In the genomic region with DNA sequence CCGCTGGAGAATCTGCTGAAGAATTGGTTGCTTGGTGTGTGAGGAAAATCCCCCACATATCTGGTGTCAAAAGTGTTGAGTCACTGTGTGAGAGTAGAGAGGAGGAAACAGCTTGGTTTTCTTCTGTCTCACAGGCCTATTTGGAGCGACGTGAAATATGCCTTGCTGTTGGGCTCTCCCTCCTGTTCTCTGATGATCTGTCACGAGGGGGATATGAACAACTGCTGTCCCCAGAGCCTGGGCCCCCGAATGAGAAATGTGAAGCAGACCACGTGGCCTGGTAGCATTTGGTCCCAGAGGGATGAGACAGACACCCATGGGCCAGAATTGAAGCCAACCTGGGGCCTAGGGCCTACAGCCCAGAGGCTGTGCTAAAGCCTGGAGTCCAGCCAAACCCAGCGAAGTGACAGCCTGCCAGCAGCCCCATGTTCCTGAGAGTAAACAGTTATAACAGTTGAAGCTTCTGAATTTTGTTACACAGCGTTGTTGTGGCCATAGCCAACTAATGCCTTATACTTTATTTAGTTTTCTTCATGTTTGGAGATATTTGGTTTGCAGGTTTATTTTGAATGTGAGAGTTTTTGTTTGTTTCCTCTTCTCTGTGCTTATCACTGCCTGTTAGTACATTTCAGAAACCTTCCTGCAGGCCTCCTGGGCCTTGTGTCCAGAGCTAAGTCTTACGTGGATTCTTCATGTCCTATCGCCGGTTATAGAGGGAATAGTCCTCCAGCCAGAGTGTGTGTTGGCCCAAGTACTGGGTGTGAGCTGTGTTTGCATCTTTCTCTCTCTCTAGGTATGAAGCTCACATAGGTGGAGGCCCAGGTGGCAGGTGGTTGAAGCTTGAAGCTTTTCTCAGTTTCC, we compare ENCODE assay signal across 8 cellular contexts. TPM values are rescaled to one million over a fixed set of nuclear protein-coding genes. Genes with fewer than 3 reads are reported as not detected.
A peak's percentile ranks its signal among the peaks of the same experiment; 100 is the strongest.
DNase-seq lines count a peak whose midpoint lies in the region; ATAC-seq, FAIRE-seq and TF ChIP-seq lines count a peak whose summit lies in the region.

No MANE protein-coding gene starts in this region.

- H3K4me3 ChIP-seq in PC-3 (ENCODE audit: low read length) = no peak overlapping the region

- POLR2A ChIA-PET in PC-3 (lab: Charles Lee; ENCODE audit: unreplicated experiment) = no interaction called here

- peaks cover 8% of the 10 kb centered on the region for H3K4me1 ChIP-seq in PC-3 (ENCODE audit: insufficient read depth, low read length)

- BruUV-seq in PC-3 (replicated peaks; lab: Mats Ljungman, UMichigan) = no TSS peak

- ATAC-seq in GM18868 (IDR thresholded peaks at IDR 0.05; ENCODE audit: unreplicated experiment) = peak; percentile 95
- ATAC-seq in HG03060 (IDR thresholded peaks at IDR 0.05; ENCODE audit: low read depth, unreplicated experiment) = peak; percentile 82
- peak; percentile 52 for ATAC-seq in left lobe of liver
- no peak for ATAC-seq in PC-3

- H3K79me2 ChIP-seq in PC-3 (ENCODE audit: low read length) = no peaks in the 10 kb centered on the region

- H3F3A ChIP-seq in PC-3 (ENCODE audit: low read length, unreplicated experiment) = no peaks in the 10 kb centered on the region

- no peak for FAIRE-seq in H54 (lab: Jason Lieb, UNC)

- TF ChIP-seq POLR2A in H54 (IDR thresholded peaks at IDR 0.05; ENCODE audit: low read depth, low read length) = no peak

- H3K27me3 ChIP-seq in PC-3 (ENCODE audit: low read length) = no peaks in the 10 kb centered on the region

- TF ChIP-seq CTCF in 22Rv1 (IDR thresholded peaks at IDR 0.05) (no peak), PC-3 (conservative IDR thresholded peaks at IDR 0.05; ENCODE audit: low read depth, low read length) (no peak)

- no peak overlapping the region for H3K4me2 ChIP-seq in PC-3 (ENCODE audit: low read length)

- CTCF ChIA-PET in PC-3 (lab: Charles Lee) = no interaction called here

- no peak overlapping the region for H3K9ac ChIP-seq in PC-3 (ENCODE audit: low read length)

- no peaks in the 10 kb centered on the region for H3K36me3 ChIP-seq in PC-3 (ENCODE audit: low read depth, low read length)

- H3K9me3 ChIP-seq in PC-3 (ENCODE audit: low read length) = no peaks in the 10 kb centered on the region

- intact Hi-C loops in PC-3 (cut with micrococcal nuclease) = no loop called here

- H3K27ac ChIP-seq in 22Rv1 (0 out of 2 replicates have a peak overlapping the region, but pooled peaks have one; percentile 12), PC-3 (ENCODE audit: low read length) (no peak overlapping the region)

- no peaks in the 10 kb centered on the region for H4K20me1 ChIP-seq in PC-3 (ENCODE audit: low read length)

- peak; percentile 76 for DNase-seq in UCSD-AML1 (lab: John Stamatoyannopoulos, UW; ENCODE audit: unreplicated experiment)
- DNase-seq in left lobe of liver (ENCODE audit: low spot score) = no peak
- no peak for DNase-seq in PC-3
- DNase-seq in H54 (ENCODE audit: insufficient read length, low spot score) = no peak
- DNase-seq in NCI-H1048 (lab: John Stamatoyannopoulos, UW) = no peak

- no peak overlapping the region for H2AFZ ChIP-seq in PC-3 (ENCODE audit: low read length)

- no peaks in the 10 kb centered on the region for H3K9me2 ChIP-seq in PC-3 (replicated peaks; ENCODE audit: low read length)

RNA-seq across cellular contexts. Expression of a gene that starts 18.7 kb away (rescaled TPM):
- total RNA-seq in left lobe of liver = 0.08 TPM
- total RNA-seq in PC-3 (2014; rRNA removed) = 0.04 TPM in 1 of 2 replicates, not detected in the other
